Comparison of ENCODE assay signal across 23 cellular contexts in genomic region chr1:94686882-94687281, GRCh38.
"Had no signal": no experiment of that assay in that cellular context is flagged by ENCODE, and none has a peak within 500 bp of the region (broad histone marks: within the 10 kb centered on the region; RNA-seq: fewer than 3 reads in every experiment).

No MANE protein-coding gene starts in this region.

- H3K9me3 ChIP-seq: Peyer's patch, SK-N-SH had no signal

- H3K27me3 ChIP-seq: Peyer's patch, SJCRH30 had no signal

- H3K4me3 Mint-ChIP-seq: activated CD4-positive, alpha-beta memory T cell treated with anti-CD3 and anti-CD28 coated beads, Interleukin-2, amount 10 ng/mL, durations not matched to agents 7 days and 5 days; activated CD4-positive, alpha-beta T cell treated with anti-CD3 and anti-CD28 coated beads for 36 hours; activated naive CD4-positive, alpha-beta T cell treated with anti-CD3 and anti-CD28 coated beads, Interleukin-2, amount 10 ng/mL, durations not matched to agents 7 days and 5 days; activated naive CD8-positive, alpha-beta T cell treated with anti-CD3 and anti-CD28 coated beads for 36 hours; activated T-helper 17 cell treated with anti-CD3 and anti-CD28 coated beads, Interleukin-2, amount 50 U/mL, for 72 hours had no signal

- H3K36me3 Mint-ChIP-seq: activated naive CD4-positive, alpha-beta T cell treated with anti-CD3 and anti-CD28 coated beads, Interleukin-2, amount 10 ng/mL, durations not matched to agents 7 days and 5 days; activated naive CD8-positive, alpha-beta T cell treated with anti-CD3 and anti-CD28 coated beads for 36 hours had no signal

- H3K4me3 ChIP-seq: Peyer's patch, SJCRH30 had no signal

- H3K4me1 Mint-ChIP-seq: activated CD4-positive, alpha-beta memory T cell treated with anti-CD3 and anti-CD28 coated beads, Interleukin-2, amount 10 ng/mL, durations not matched to agents 7 days and 5 days; activated CD4-positive, alpha-beta T cell treated with anti-CD3 and anti-CD28 coated beads for 36 hours; activated naive CD4-positive, alpha-beta T cell treated with anti-CD3 and anti-CD28 coated beads, Interleukin-2, amount 10 ng/mL, durations not matched to agents 7 days and 5 days; activated naive CD8-positive, alpha-beta T cell treated with anti-CD3 and anti-CD28 coated beads for 36 hours; activated T-helper 17 cell treated with anti-CD3 and anti-CD28 coated beads, Interleukin-2, amount 50 U/mL, for 72 hours had no signal

- H3K27ac Mint-ChIP-seq: activated CD4-positive, alpha-beta memory T cell treated with anti-CD3 and anti-CD28 coated beads, Interleukin-2, amount 10 ng/mL, durations not matched to agents 7 days and 5 days; activated CD4-positive, alpha-beta T cell treated with anti-CD3 and anti-CD28 coated beads for 36 hours; activated naive CD4-positive, alpha-beta T cell treated with anti-CD3 and anti-CD28 coated beads, Interleukin-2, amount 10 ng/mL, durations not matched to agents 7 days and 5 days; activated naive CD8-positive, alpha-beta T cell treated with anti-CD3 and anti-CD28 coated beads for 36 hours; activated T-helper 17 cell treated with anti-CD3 and anti-CD28 coated beads, Interleukin-2, amount 50 U/mL, for 72 hours had no signal

- H3K36me3 ChIP-seq: Peyer's patch, SJCRH30, WERI-Rb-1 had no signal

- DNase-seq: activated CD4-positive, alpha-beta memory T cell treated with anti-CD3 and anti-CD28 coated beads, Interleukin-2, amount 10 ng/mL, durations not matched to agents 7 days and 5 days; activated CD4-positive, alpha-beta T cell treated with anti-CD3 and anti-CD28 coated beads for 36 hours; activated CD4-positive, alpha-beta T cell treated with anti-CD3 and anti-CD28 coated beads, Interleukin-2, amount 50 U/mL, for 1 hour; activated gamma-delta T cell; activated naive CD4-positive, alpha-beta T cell treated with anti-CD3 and anti-CD28 coated beads, Interleukin-2, amount 10 ng/mL, durations not matched to agents 7 days and 5 days; activated naive CD8-positive, alpha-beta T cell treated with anti-CD3 and anti-CD28 coated beads for 36 hours; activated T-cell treated with anti-CD3 and anti-CD28 coated beads for 4 hours; activated T-cell treated with anti-CD3 and anti-CD28 coated beads, Interleukin-2, amount 50 U/mL, for 48 hours; anterior cingulate cortex; NCI-H146; NCI-H1930; NCI-H2171 treated with DMSO at 0.1 percent for 48 hours; NCI-H226; NCI-H69; Right ventricle myocardium superior; SJCRH30; SK-N-SH; T-helper 1 cell; WERI-Rb-1 had no signal

- H3K27me3 Mint-ChIP-seq: activated CD4-positive, alpha-beta memory T cell treated with anti-CD3 and anti-CD28 coated beads, Interleukin-2, amount 10 ng/mL, durations not matched to agents 7 days and 5 days had no signal

- H3K9me3 Mint-ChIP-seq: activated CD4-positive, alpha-beta memory T cell treated with anti-CD3 and anti-CD28 coated beads, Interleukin-2, amount 10 ng/mL, durations not matched to agents 7 days and 5 days; activated naive CD4-positive, alpha-beta T cell treated with anti-CD3 and anti-CD28 coated beads, Interleukin-2, amount 10 ng/mL, durations not matched to agents 7 days and 5 days; activated naive CD8-positive, alpha-beta T cell treated with anti-CD3 and anti-CD28 coated beads for 36 hours; activated T-helper 17 cell treated with anti-CD3 and anti-CD28 coated beads, Interleukin-2, amount 50 U/mL, for 72 hours had no signal

- ATAC-seq: activated CD4-positive, alpha-beta T cell treated with anti-CD3 and anti-CD28 coated beads for 36 hours; activated T-helper 17 cell treated with anti-CD3 and anti-CD28 coated beads, Interleukin-2, amount 50 U/mL, for 72 hours had no signal

- H3K4me1 ChIP-seq: Peyer's patch had no signal

- H3K9ac ChIP-seq: KMS-11, SK-N-SH had no signal

- H3K27ac ChIP-seq: KMS-11, Peyer's patch, RWPE1, SJCRH30, WERI-Rb-1 had no signal

- H3K4me2 ChIP-seq: KMS-11, SK-N-SH had no signal
